Comparison of ENCODE assay signal across 25 cellular contexts in the genomic region with DNA sequence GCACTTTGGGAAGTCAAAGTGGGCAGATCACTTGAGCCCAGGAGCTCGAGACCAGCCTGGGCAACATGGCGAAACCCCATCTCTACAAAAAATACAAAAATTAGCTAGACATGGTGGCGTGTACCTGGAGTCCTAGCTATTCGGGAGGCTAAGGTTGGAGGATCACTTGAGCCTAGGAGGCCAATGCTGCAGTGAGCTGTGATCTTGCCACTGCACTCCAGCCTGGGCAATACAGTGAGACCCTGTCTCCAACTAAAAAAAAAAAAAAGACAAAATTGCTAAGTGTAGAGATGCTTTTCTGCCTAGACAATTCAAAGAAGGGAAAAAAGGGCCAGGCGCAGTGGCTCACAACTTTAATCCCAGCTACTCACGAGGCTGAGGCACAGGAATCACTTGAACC.
"Had no signal": no experiment of that assay in that cellular context is flagged by ENCODE, and none has a peak within 500 bp of the region (broad histone marks: within the 10 kb centered on the region; RNA-seq: fewer than 3 reads in every experiment).

No MANE protein-coding gene starts in this region.

- H3K4me3 ChIP-seq: MG63, SJSA1, SK-N-MC had no signal

- H3K36me3 ChIP-seq: MG63 had no signal

- H3K27ac ChIP-seq: HL-60, SJSA1, SK-N-MC had no signal

- H3K27me3 ChIP-seq: MG63, SJSA1 had no signal

- DNase-seq: Karpas-422, KG1, MG63, NCI-H1092, NCI-H1105 treated with DMSO at 0.1 percent for 48 hours, NCI-H1417 treated with DMSO at 0.1 percent for 48 hours, NCI-H146, NCI-H1694 treated with DMSO at 0.1 percent for 48 hours, NCI-H1930, NCI-H2081, NCI-H2107, NCI-H226, NCI-H446, NCI-H510A, NCI-H524 treated with DMSO at 0.1 percent for 48 hours, NCI-H69, NCI-H774, Right ventricle myocardium superior, RPMI8226, SIG-M5 had no signal

- FAIRE-seq: HTR-8/SVneo, RCC 7860 had no signal

- H3K9me3 ChIP-seq: MG63, SJSA1 had no signal
